1 cellular context compared by ENCODE assay signal in genomic region chr7:103988468-103989199, GRCh38.
TF ChIP-seq lines count a peak whose summit lies in the region.

No MANE protein-coding gene starts in this region.

TF ChIP-seq in GM23338, 12 proteins besides CTCF, POLR2A, EP300 and RAD21 (continued from another document):
- TF ChIP-seq EZH2phosphoT487 (IDR thresholded peaks at IDR 0.05; ENCODE audit: unreplicated experiment) (peak; percentile 39), JUNB (IDR thresholded peaks at IDR 0.05; ENCODE audit: unreplicated experiment) (no peak), POLR2AphosphoS5 (IDR thresholded peaks at IDR 0.05; ENCODE audit: low read depth) (no peak), ZNF114 (CRISPR knock-in tag; IDR thresholded peaks at IDR 0.05) (no peak)
TF ChIP-seq in GM23338: peak in this region for 2.
